ENCODE assay signal across 10 cellular contexts in the genomic region with DNA sequence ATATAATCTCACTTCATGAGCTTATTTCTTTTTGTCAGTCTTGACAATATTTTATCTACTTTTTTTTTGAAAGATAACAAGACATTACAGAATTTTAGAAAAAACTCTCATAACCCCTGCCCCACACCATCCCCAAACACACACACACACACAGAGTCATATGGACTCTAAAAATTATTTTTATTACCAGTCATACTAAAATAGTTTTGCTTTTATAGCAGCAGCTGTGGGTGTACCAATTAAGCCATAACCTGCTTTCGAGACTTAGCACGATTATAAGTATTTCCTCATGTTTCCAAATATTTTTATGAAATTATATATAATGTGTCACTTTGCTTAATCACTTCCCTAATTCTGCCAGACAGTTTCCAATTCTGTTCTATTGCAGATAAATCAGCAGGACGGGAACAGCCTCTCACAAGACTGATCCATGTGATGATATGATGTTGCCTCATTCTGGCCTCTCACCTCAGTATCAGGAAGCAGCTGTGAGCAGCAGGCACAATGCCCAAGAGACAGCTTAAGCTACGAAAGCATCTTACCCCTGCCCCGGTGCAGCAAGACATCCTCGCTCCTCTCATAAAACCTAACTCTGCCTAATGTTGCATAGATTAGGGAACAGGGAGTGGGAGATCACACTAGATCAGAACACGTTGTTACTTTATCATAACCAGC. TPM values are rescaled to one million over a fixed set of nuclear protein-coding genes. Genes with fewer than 3 reads are reported as not detected.
A peak's percentile ranks its signal among the peaks of the same experiment; 100 is the strongest.
DNase-seq lines count a peak whose midpoint lies in the region; ATAC-seq and TF ChIP-seq lines count a peak whose summit lies in the region.
"Had no signal": no experiment of that assay in that cellular context is flagged by ENCODE, and none has a peak within 500 bp of the region (broad histone marks: within the 10 kb centered on the region; RNA-seq: fewer than 3 reads in every experiment).

No MANE protein-coding gene starts in this region.

- DNase-seq in stimulated activated naive CD8-positive, alpha-beta T cell treated with anti-CD3 and anti-CD28 coated beads, Interleukin-15, Interleukin-2, amounts not matched to agents 100 U/mL and 50 U/mL, for 24 hours, result no peak
- DNase-seq in colonic mucosa, result peak; percentile 44
- no peak for DNase-seq in memory B cell (ENCODE audit: low spot score in 2 of 2)
- no peak for DNase-seq in activated CD4-positive, CD25-positive, alpha-beta regulatory T cell treated with anti-CD3 and anti-CD28 coated beads, Interleukin-2, amount 50 U/mL, for 72 hours
- DNase-seq in RPMI8226, result no peak
- DNase-seq in activated CD8-positive, alpha-beta memory T cell treated with anti-CD3 and anti-CD28 coated beads for 24 hours, result no peak
- DNase-seq: DND-41, foreskin keratinocyte had no signal

- H3K9me3 Mint-ChIP-seq in stimulated activated naive CD8-positive, alpha-beta T cell treated with anti-CD3 and anti-CD28 coated beads, Interleukin-15, Interleukin-2, amounts not matched to agents 100 ng/mL and 50 ng/mL, for 24 hours, result no peaks in the 10 kb centered on the region
- no peaks in the 10 kb centered on the region for H3K9me3 Mint-ChIP-seq in memory B cell

- H3K27me3 ChIP-seq in colonic mucosa, result no peaks in the 10 kb centered on the region
- H3K27me3 ChIP-seq: foreskin keratinocyte had no signal

- no peak overlapping the region for H3K4me3 Mint-ChIP-seq in stimulated activated naive CD8-positive, alpha-beta T cell treated with anti-CD3 and anti-CD28 coated beads, Interleukin-15, Interleukin-2, amounts not matched to agents 100 ng/mL and 50 ng/mL, for 24 hours
- H3K4me3 Mint-ChIP-seq in memory B cell, result no peak overlapping the region

- no peak overlapping the region for H3K4me3 ChIP-seq in colonic mucosa

- H3K27ac ChIP-seq in colonic mucosa, result no peak overlapping the region
- H3K27ac ChIP-seq: foreskin keratinocyte had no signal

- peaks cover 48% of the 10 kb centered on the region for H3K36me3 Mint-ChIP-seq in stimulated activated naive CD8-positive, alpha-beta T cell treated with anti-CD3 and anti-CD28 coated beads, Interleukin-15, Interleukin-2, amounts not matched to agents 100 ng/mL and 50 ng/mL, for 24 hours (ENCODE audit: low read depth)
- H3K36me3 Mint-ChIP-seq in memory B cell, result peaks cover 11% of the 10 kb centered on the region

- H3K4me1 ChIP-seq in colonic mucosa, result no peaks in the 10 kb centered on the region
- H3K4me1 ChIP-seq: foreskin keratinocyte had no signal

- H3K9me3 ChIP-seq in colonic mucosa, result no peaks in the 10 kb centered on the region

- no peak for TF ChIP-seq CTCF in colonic mucosa (IDR thresholded peaks at IDR 0.05)

- no peaks in the 10 kb centered on the region for H3K36me3 ChIP-seq in colonic mucosa

- H3K27ac Mint-ChIP-seq in stimulated activated naive CD8-positive, alpha-beta T cell treated with anti-CD3 and anti-CD28 coated beads, Interleukin-15, Interleukin-2, amounts not matched to agents 100 ng/mL and 50 ng/mL, for 24 hours, result peak overlapping the region; percentile 52
- peak overlapping the region; percentile 76 for H3K27ac Mint-ChIP-seq in memory B cell

- intact Hi-C loops in colonic mucosa (cut with DNase I), result no loop called here

- no peak for ATAC-seq in stimulated activated naive CD8-positive, alpha-beta T cell treated with anti-CD3 and anti-CD28 coated beads, Interleukin-15, Interleukin-2, amounts not matched to agents 100 U/mL and 50 U/mL, for 24 hours
- peak; percentile 58 for ATAC-seq in memory B cell (ENCODE audit: low read depth)
- ATAC-seq in HG03354 (IDR thresholded peaks at IDR 0.05; ENCODE audit: poor library complexity, severe bottlenecking, unreplicated experiment), result no peak
- ATAC-seq: foreskin keratinocyte had no signal

- H3K27me3 Mint-ChIP-seq in stimulated activated naive CD8-positive, alpha-beta T cell treated with anti-CD3 and anti-CD28 coated beads, Interleukin-15, Interleukin-2, amounts not matched to agents 100 ng/mL and 50 ng/mL, for 24 hours, result no peaks in the 10 kb centered on the region
- H3K27me3 Mint-ChIP-seq in memory B cell, result no peaks in the 10 kb centered on the region

- H3K9ac ChIP-seq in colonic mucosa (ENCODE audit: low read depth in 2 of 2, low read length in 2 of 2), result no peak overlapping the region

- peaks cover 39% of the 10 kb centered on the region for H3K4me1 Mint-ChIP-seq in stimulated activated naive CD8-positive, alpha-beta T cell treated with anti-CD3 and anti-CD28 coated beads, Interleukin-15, Interleukin-2, amounts not matched to agents 100 ng/mL and 50 ng/mL, for 24 hours (ENCODE audit: low read depth)
- peaks cover 8% of the 10 kb centered on the region for H3K4me1 Mint-ChIP-seq in memory B cell

RNA-seq across cellular contexts. Expression of a gene that starts 7.0 kb away (rescaled TPM):
- 10 to 100 TPM; 14.9 to 16.2 TPM for total RNA-seq in colonic mucosa

RNA-seq across cellular contexts. Expression of a gene that starts 21.5 kb away (rescaled TPM):
- not detected for total RNA-seq in colonic mucosa
- total RNA-seq: foreskin keratinocyte had no signal

RNA-seq across cellular contexts. Expression of a gene that starts 32.7 kb away (rescaled TPM):
- not detected for total RNA-seq in colonic mucosa
- total RNA-seq: foreskin keratinocyte had no signal
